In the genomic region with DNA sequence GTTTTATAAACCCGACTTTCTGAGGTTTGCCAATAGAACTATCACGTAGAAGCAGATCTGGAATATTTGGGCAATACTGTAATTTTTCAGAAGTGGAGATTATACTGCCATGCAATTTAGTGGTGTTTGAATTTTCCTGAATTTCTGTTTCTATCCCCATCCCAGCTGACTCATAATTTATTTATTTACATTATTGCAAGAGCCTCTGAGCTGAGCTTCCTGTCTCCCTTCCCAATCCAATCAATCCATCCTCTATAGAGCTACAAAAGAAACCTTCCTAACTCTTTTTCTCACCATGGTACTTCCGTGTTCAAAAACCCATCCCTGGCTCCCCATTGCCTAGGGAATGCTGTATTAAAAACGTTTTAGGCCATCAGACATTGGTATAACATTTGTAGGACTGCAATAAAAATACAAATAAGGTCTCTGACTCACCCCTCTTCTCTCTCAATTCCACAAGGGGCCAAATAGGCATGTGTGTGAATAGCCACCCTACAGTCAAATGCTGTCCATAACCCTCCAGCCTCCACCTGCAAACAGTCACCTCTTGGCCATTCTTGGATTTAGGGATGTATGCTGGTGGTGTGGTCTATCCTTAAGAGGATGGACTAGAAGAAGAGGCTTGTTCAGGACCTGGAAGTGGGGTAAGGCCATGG, we compare ENCODE assay signal across 18 cellular contexts.
A peak's percentile ranks its signal among the peaks of the same experiment; 100 is the strongest.
DNase-seq lines count a peak whose midpoint lies in the region; ATAC-seq and TF ChIP-seq lines count a peak whose summit lies in the region.
"Had no signal": no experiment of that assay in that cellular context is flagged by ENCODE, and none has a peak within 500 bp of the region (broad histone marks: within the 10 kb centered on the region; RNA-seq: fewer than 3 reads in every experiment).

No MANE protein-coding gene starts in this region.

- H3K79me2 ChIP-seq in ACC112 (ENCODE audit: control insufficient read depth, insufficient read depth, low read length, unreplicated experiment): no peaks in the 10 kb centered on the region

- peak; percentile 13 for DNase-seq in GM03348 (ENCODE audit: low spot score)
- peak in 1 of 2 experiments; percentile 38 for DNase-seq in SJSA1 (ENCODE audit: low read depth in 1 of 2, low spot score in 2 of 2)
- DNase-seq in fibroblast of pulmonary artery (ENCODE audit: low read depth): peak; percentile 16
- no peak for DNase-seq in transverse colon
- DNase-seq in NCI-H1694 treated with DMSO at 0.1 percent for 48 hours (lab: John Stamatoyannopoulos, UW): no peak
- DNase-seq: Calu3, DMS79 treated with DMSO at 0.1 percent for 48 hours, H9, NCI-H1092, NCI-H187 treated with DMSO at 0.1 percent for 48 hours, NCI-H2171 treated with DMSO at 0.1 percent for 48 hours, NCI-H82, Right ventricle myocardium superior had no signal

- no peak overlapping the region for H3K27ac ChIP-seq in ACC112 (ENCODE audit: low read depth, low read length)
- H3K27ac ChIP-seq in SJSA1: peak overlapping the region; percentile 28; the same call in 1 of the 2 replicates
- H3K27ac ChIP-seq in transverse colon: no peak overlapping the region

- no peaks in the 10 kb centered on the region for H3K9me3 ChIP-seq in SJSA1 (replicated peaks)
- H3K9me3 ChIP-seq in transverse colon: no peaks in the 10 kb centered on the region

- TF ChIP-seq CTCF in fibroblast of pulmonary artery (IDR thresholded peaks at IDR 0.05; ENCODE audit: low read length, missing control alignments) (no peak), transverse colon (IDR thresholded peaks at IDR 0.05) (no peak)

- no peak for TF ChIP-seq POLR2A in transverse colon (IDR thresholded peaks at IDR 0.05)

- WGBS in transverse colon (ENCODE audit: low coverage in 1 of 2), 2 donors: 65 to 71% methylated on average over 3 to 4 of the region's 4 CpGs

- H3K27me3 ChIP-seq in ACC112 (ENCODE audit: insufficient read depth, low read length): peaks cover 7% of the 10 kb centered on the region; the same call in 1 of the 2 replicates
- no peaks in the 10 kb centered on the region for H3K27me3 ChIP-seq in SJSA1 (replicated peaks)
- peaks cover 3% of the 10 kb centered on the region for H3K27me3 ChIP-seq in transverse colon

- H2AFZ ChIP-seq in ACC112 (ENCODE audit: low read length, unreplicated experiment): peak overlapping the region; percentile 77

- no peak for TF ChIP-seq EP300 in transverse colon (IDR thresholded peaks at IDR 0.05; ENCODE audit: low read depth)

- no peak overlapping the region for H3K4me3 ChIP-seq in ACC112 (ENCODE audit: low read depth, low read length)
- no peak overlapping the region for H3K4me3 ChIP-seq in SJSA1
- H3K4me3 ChIP-seq in fibroblast of pulmonary artery (replicated peaks; ENCODE audit: low read depth, low read length): no peak overlapping the region
- no peak overlapping the region for H3K4me3 ChIP-seq in transverse colon

- H3K36me3 ChIP-seq in ACC112 (ENCODE audit: insufficient read depth, low read length): no peaks in the 10 kb centered on the region
- H3K36me3 ChIP-seq in SJSA1: no peaks in the 10 kb centered on the region
- no peaks in the 10 kb centered on the region for H3K36me3 ChIP-seq in transverse colon

- in situ Hi-C loops in transverse colon (cut with MboI; ENCODE audit: low pct_ligation_motif_present in 1 of 4, low pct_unique_long_range_greater_than_20kb in 1 of 4, low sequenced_read_pairs in 3 of 4): no loop called here

- H3K4me1 ChIP-seq in ACC112 (ENCODE audit: control insufficient read depth, insufficient read depth, low read length, unreplicated experiment) (peaks cover 18% of the 10 kb centered on the region), SJSA1 (replicated peaks) (peaks cover 17% of the 10 kb centered on the region), transverse colon (no peaks in the 10 kb centered on the region)

- ATAC-seq in GM21576 (IDR thresholded peaks at IDR 0.05; ENCODE audit: unreplicated experiment) (no peak), HG02852 (IDR thresholded peaks at IDR 0.05; ENCODE audit: unreplicated experiment) (no peak)
- ATAC-seq: Panc1, SK-N-SH treated with all-trans-retinoic acid at 6 μM for 48 hours had no signal

- intact Hi-C loops in transverse colon (cut with DNase I; ENCODE audit: low total_unique reads): no loop called here

Comparison
In these comparisons a context has a peak if more than half of its experiments do, and no peak if none do; other contexts are left out.
1. DNase-seq: peak in GM03348 (single experiment) and fibroblast of pulmonary artery (single experiment); none in transverse colon (single experiment) and NCI-H1694 treated with DMSO at 0.1 percent for 48 hours (single experiment).